In the genomic region with DNA sequence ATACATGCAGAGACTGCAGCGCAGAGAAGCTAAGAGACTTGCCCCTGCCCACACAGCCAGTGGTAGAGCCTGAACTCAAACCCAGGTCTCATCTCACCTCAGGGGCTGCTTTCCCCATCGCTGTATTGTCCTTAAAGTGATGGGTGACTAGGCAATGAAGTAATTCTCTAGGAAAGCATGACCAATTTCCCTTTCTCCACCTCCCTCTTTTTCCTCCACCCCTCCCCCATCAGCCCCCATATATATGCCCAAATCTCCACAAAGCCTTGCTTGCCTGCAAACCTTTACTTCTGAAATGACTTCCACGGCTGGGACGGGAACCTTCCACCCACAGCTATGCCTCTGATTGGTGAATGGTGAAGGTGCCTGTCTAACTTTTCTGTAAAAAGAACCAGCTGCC, we compare ENCODE assay signal across 15 cellular contexts. TPM values are rescaled to one million over a fixed set of nuclear protein-coding genes. Genes with fewer than 3 reads are reported as not detected.
DNase-seq lines count a peak whose midpoint lies in the region; ATAC-seq and TF ChIP-seq lines count a peak whose summit lies in the region.
"Had no signal": no experiment of that assay in that cellular context is flagged by ENCODE, and none has a peak within 500 bp of the region (broad histone marks: within the 10 kb centered on the region; RNA-seq: fewer than 3 reads in every experiment).

A gene with protein sequence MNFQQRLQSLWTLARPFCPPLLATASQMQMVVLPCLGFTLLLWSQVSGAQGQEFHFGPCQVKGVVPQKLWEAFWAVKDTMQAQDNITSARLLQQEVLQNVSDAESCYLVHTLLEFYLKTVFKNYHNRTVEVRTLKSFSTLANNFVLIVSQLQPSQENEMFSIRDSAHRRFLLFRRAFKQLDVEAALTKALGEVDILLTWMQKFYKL (plus strand): TSS at position 269 of the 400 bp plus-strand sequence. CDS start 390 bp downstream, outside the sequence.

- H2AFZ ChIP-seq in mammary epithelial cell (ENCODE audit: low read depth, low read length), result peak within 1 kb of the TSS; percentile 66

- no peak within 1 kb of the TSS for H3K4me3 ChIP-seq in BLaER1 treated with 17β-estradiol and CSF1 and Interleukin-3, amounts not matched to agents 10 nM and 100 nM
- H3K4me3 ChIP-seq in mammary epithelial cell (replicated peaks in 1 of 3; ENCODE audit: insufficient read depth in 1 of 3, low read depth in 2 of 3, low read length in 3 of 3) (no peak within 1 kb of the TSS), spleen (no peak within 1 kb of the TSS), tibial artery (no peak within 1 kb of the TSS)
- H3K4me3 ChIP-seq: body of pancreas, suprapubic skin had no signal

- intact Hi-C loops in mammary epithelial cell (cut with micrococcal nuclease) (no loop called here), spleen (cut with DNase I; ENCODE audit: low total_unique reads) (no loop called here), tibial artery (cut with DNase I; ENCODE audit: low total_unique reads) (no loop called here)

- DNase-seq in HT1080 (ENCODE audit: low read depth), result peak; percentile 39
- DNase-seq in mammary epithelial cell, result no peak
- DNase-seq in spleen, result no peak
- DNase-seq in tibial artery, result no peak
- DNase-seq in NCI-H2196 treated with DMSO at 0.1 percent for 48 hours (lab: John Stamatoyannopoulos, UW; ENCODE audit: unreplicated experiment), result no peak
- no peak for DNase-seq in NCI-H1105 treated with DMSO at 0.1 percent for 48 hours (lab: John Stamatoyannopoulos, UW)
- DNase-seq: body of pancreas, Caco-2, NCI-H1048 had no signal

- in situ Hi-C loops in mammary epithelial cell (cut with MboI; ENCODE audit: low sequenced_read_pairs in 2 of 2), result no loop called here

- no peaks in the 10 kb centered on the region for H3K79me2 ChIP-seq in mammary epithelial cell (ENCODE audit: insufficient read depth, low read length)

- peak within 1 kb of the TSS in 9 of 11 experiments; percentile 3 to 44 (median 7); a peak in 9 of 22 replicates for H3K4me2 ChIP-seq in BLaER1 treated with 17β-estradiol and CSF1 and Interleukin-3, amounts not matched to agents 10 nM and 100 nM
- peak within 1 kb of the TSS; percentile 10 for H3K4me2 ChIP-seq in mammary epithelial cell (ENCODE audit: insufficient read depth, low read depth, low read length)

- H3K9me3 ChIP-seq in BLaER1 treated with 17β-estradiol and CSF1 and Interleukin-3, amounts not matched to agents 10 nM and 100 nM (replicated peaks in 1 of 11), result peaks cover 0 to 2% (median 0%) of the 10 kb centered on the region in 11 experiments; a peak in 3 of 22 replicates
- H3K9me3 ChIP-seq in mammary epithelial cell (replicated peaks; ENCODE audit: insufficient read depth, low read length) (no peaks in the 10 kb centered on the region), spleen (no peaks in the 10 kb centered on the region), tibial artery (no peaks in the 10 kb centered on the region)
- H3K9me3 ChIP-seq: body of pancreas, Caco-2, neutrophil, suprapubic skin had no signal

- BruUV-seq in mammary epithelial cell (replicated peaks; lab: Mats Ljungman, UMichigan), result no TSS peak

- peaks cover 0 to 7% (median 0%) of the 10 kb centered on the region in 11 experiments; a peak in 1 of 22 replicates for H3K36me3 ChIP-seq in BLaER1 treated with 17β-estradiol and CSF1 and Interleukin-3, amounts not matched to agents 10 nM and 100 nM
- no peaks in the 10 kb centered on the region for H3K36me3 ChIP-seq in mammary epithelial cell (ENCODE audit: insufficient read depth, low read length)
- H3K36me3 ChIP-seq in spleen, result peaks cover 0 to 8% (median 0%) of the 10 kb centered on the region in 6 donors
- no peaks in the 10 kb centered on the region for H3K36me3 ChIP-seq in tibial artery
- H3K36me3 ChIP-seq: neutrophil, suprapubic skin had no signal

- CTCF ChIA-PET in mammary epithelial cell (lab: Charles Lee; ENCODE audit: low non-redundant PET), result no interaction called here

- peaks cover 0 to 20% (median 11%) of the 10 kb centered on the region in 10 experiments; a peak in 15 of 20 replicates for H3K4me1 ChIP-seq in BLaER1 treated with 17β-estradiol and CSF1 and Interleukin-3, amounts not matched to agents 10 nM and 100 nM
- peaks cover 61% of the 10 kb centered on the region for H3K4me1 ChIP-seq in mammary epithelial cell (ENCODE audit: insufficient read depth, low read length)
- H3K4me1 ChIP-seq in spleen, result peaks cover 0 to 30% (median 9%) of the 10 kb centered on the region in 6 donors
- no peaks in the 10 kb centered on the region for H3K4me1 ChIP-seq in tibial artery
- H3K4me1 ChIP-seq: Caco-2 had no signal

- H3K9ac ChIP-seq in BLaER1 treated with 17β-estradiol and CSF1 and Interleukin-3, amounts not matched to agents 10 nM and 100 nM, result no peak within 1 kb of the TSS
- no peak within 1 kb of the TSS for H3K9ac ChIP-seq in mammary epithelial cell (ENCODE audit: insufficient read depth, low read length)

- no peak for TF ChIP-seq POLR2A in spleen (IDR thresholded peaks at IDR 0.05)

- WGBS in mammary epithelial cell (ENCODE audit: low coverage, missing lambda C conversion rate), result 94% methylated on average over 3 of the region's 4 CpGs
- WGBS in spleen, 5 donors, result 59 to 85% (median 75%) methylated on average over 4 of the region's 4 CpGs

- H3K27me3 ChIP-seq in BLaER1 treated with 17β-estradiol and CSF1 and Interleukin-3, amounts not matched to agents 10 nM and 100 nM, result peaks cover 0 to 5% (median 0%) of the 10 kb centered on the region in 11 experiments; a peak in 1 of 22 replicates
- H3K27me3 ChIP-seq in mammary epithelial cell (ENCODE audit: insufficient read depth, low read length) (no peaks in the 10 kb centered on the region), spleen (replicated peaks in 1 of 7) (no peaks in the 10 kb centered on the region), tibial artery (no peaks in the 10 kb centered on the region)
- H3K27me3 ChIP-seq: body of pancreas had no signal

- no peaks in the 10 kb centered on the region; a peak in 1 of 22 replicates for H4K20me1 ChIP-seq in BLaER1 treated with 17β-estradiol and CSF1 and Interleukin-3, amounts not matched to agents 10 nM and 100 nM
- H4K20me1 ChIP-seq in mammary epithelial cell (ENCODE audit: insufficient read depth, low read length), result no peaks in the 10 kb centered on the region

- no peak for TF ChIP-seq CTCF in mammary epithelial cell (conservative IDR thresholded peaks at IDR 0.05 in 1 of 2, IDR thresholded peaks at IDR 0.05 in 1 of 2; ENCODE audit: extremely low read depth in 1 of 2, insufficient read depth in 1 of 2, low read depth in 1 of 2, low read length in 2 of 2)
- TF ChIP-seq CTCF in spleen (IDR thresholded peaks at IDR 0.05 in 8 of 11, conservative IDR thresholded peaks at IDR 0.05 in 3 of 11), result no peak
- no peak for TF ChIP-seq CTCF in tibial artery (IDR thresholded peaks at IDR 0.05)

- ATAC-seq in GM18907 (IDR thresholded peaks at IDR 0.05; ENCODE audit: unreplicated experiment), result no peak
- ATAC-seq: body of pancreas, left lobe of liver had no signal

- H3K27ac ChIP-seq in BLaER1 treated with 17β-estradiol and CSF1 and Interleukin-3, amounts not matched to agents 10 nM and 100 nM, result no peak within 1 kb of the TSS
- peak within 1 kb of the TSS; percentile 82 for H3K27ac ChIP-seq in mammary epithelial cell (ENCODE audit: insufficient read depth, low read depth, low read length)
- H3K27ac ChIP-seq in spleen, result peak within 1 kb of the TSS in 6 of 8 donors; percentile 33 to 75 (median 57)
- no peak within 1 kb of the TSS for H3K27ac ChIP-seq in tibial artery
- H3K27ac ChIP-seq: body of pancreas, neutrophil, suprapubic skin had no signal

- dilution Hi-C loops in mammary epithelial cell (cut with HindIII; ENCODE audit: low sequenced_read_pairs), result no loop called here

RNA-seq across cellular contexts. Expression of the gene that starts here (rescaled TPM):
- total RNA-seq in HT1080 (2014; rRNA removed; shearing (Covaris generic)), result 17.2 and 19.8 TPM in 2 replicates
- polyA plus RNA-seq in HT1080 (2015; cell fraction: cytosol; rRNA removed), result 12.8 and 16.7 TPM in 2 replicates
- polyA plus RNA-seq in HT1080 (2015; cell fraction: nucleus; rRNA removed), result 7.0 and 11.0 TPM in 2 replicates
- total RNA-seq in mammary epithelial cell (not detected), spleen (under 1 TPM in 2 of 7 donors, not detected in 5; 0.30 to 0.34 TPM)
- polyA plus RNA-seq in mammary epithelial cell (0.09 TPM), spleen (1 to 10 TPM; 1.2 to 2.0 (median 1.4) TPM)
- polyA minus RNA-seq in mammary epithelial cell, result not detected
- total RNA-seq: body of pancreas, Caco-2, HT-29, left lobe of liver, suprapubic skin had no signal

Comparison
In these comparisons a context has a peak if more than half of its experiments do, and no peak if none do; other contexts are left out.
1. RNA of the gene that starts here (total RNA-seq): 17.2 to 19.8 TPM in HT1080; not detected in mammary epithelial cell and 0.30 to 0.34 TPM in spleen; every median in the first group is over 10 times any median in the second.
2. H3K27ac ChIP-seq: peak in mammary epithelial cell (single experiment) and spleen (6 of 8); none in BLaER1 treated with 17β-estradiol and CSF1 and Interleukin-3, amounts not matched to agents 10 nM and 100 nM (0 of 11) and tibial artery (0 of 2).